In genomic region chr7:151864561-151864960, GRCh38 we compare ENCODE assay signal across 22 cellular contexts.
"Had no signal": no experiment of that assay in that cellular context is flagged by ENCODE, and none has a peak within 500 bp of the region (broad histone marks: within the 10 kb centered on the region; RNA-seq: fewer than 3 reads in every experiment).

No MANE protein-coding gene starts in this region.

- H3K4me3 ChIP-seq: cardiac muscle cell, heart right ventricle, ovary, prostate gland, stomach, suprapubic skin, tibial nerve, vagina had no signal

- H3K4me1 Mint-ChIP-seq: activated CD4-positive, alpha-beta memory T cell treated with anti-CD3 and anti-CD28 coated beads, Interleukin-2, amount 10 ng/mL, durations not matched to agents 7 days and 5 days; activated CD4-positive, alpha-beta T cell treated with anti-CD3 and anti-CD28 coated beads, Interleukin-2, amount 10 ng/mL, durations not matched to agents 24 days and 14 days had no signal

- H3K27ac ChIP-seq: cardiac muscle cell, epithelial cell of prostate, heart right ventricle, neutrophil, ovary, prostate gland, stomach, suprapubic skin, tibial nerve, vagina had no signal

- DNase-seq: activated CD4-positive, alpha-beta memory T cell treated with anti-CD3 and anti-CD28 coated beads, Interleukin-2, amount 10 ng/mL, durations not matched to agents 7 days and 5 days; activated CD4-positive, alpha-beta T cell treated with anti-CD3 and anti-CD28 coated beads, Interleukin-2, amount 10 ng/mL, durations not matched to agents 24 days and 14 days; activated gamma-delta T cell; activated naive CD4-positive, alpha-beta T cell treated with anti-CD3 and anti-CD28 coated beads, Interleukin-2, amount 50 U/mL, for 16 hours; activated naive CD8-positive, alpha-beta T cell treated with anti-CD3 and anti-CD28 coated beads, Interleukin-2, amount 50 U/mL, for 24 hours; activated T-cell treated with anti-CD3 and anti-CD28 coated beads, Interleukin-2, amount 50 U/mL, for 72 hours; heart right ventricle; islet precursor cell; left colon; mammary epithelial cell; stimulated activated CD4-positive, alpha-beta T cell treated with anti-CD3 and anti-CD28 coated beads, Interleukin-4, amount 100 ng/mL, for 24 hours; stomach had no signal

- H3K27ac Mint-ChIP-seq: activated CD4-positive, alpha-beta memory T cell treated with anti-CD3 and anti-CD28 coated beads, Interleukin-2, amount 10 ng/mL, durations not matched to agents 7 days and 5 days; activated CD4-positive, alpha-beta T cell treated with anti-CD3 and anti-CD28 coated beads, Interleukin-2, amount 10 ng/mL, durations not matched to agents 24 days and 14 days; activated naive CD8-positive, alpha-beta T cell treated with anti-CD3 and anti-CD28 coated beads, Interleukin-2, amount 50 U/mL, for 24 hours; activated T-cell treated with anti-CD3 and anti-CD28 coated beads, Interleukin-2, amount 50 U/mL, for 72 hours; nephron had no signal

- H3K4me3 Mint-ChIP-seq: activated CD4-positive, alpha-beta memory T cell treated with anti-CD3 and anti-CD28 coated beads, Interleukin-2, amount 10 ng/mL, durations not matched to agents 7 days and 5 days; activated CD4-positive, alpha-beta T cell treated with anti-CD3 and anti-CD28 coated beads, Interleukin-2, amount 10 ng/mL, durations not matched to agents 24 days and 14 days; activated naive CD8-positive, alpha-beta T cell treated with anti-CD3 and anti-CD28 coated beads, Interleukin-2, amount 50 U/mL, for 24 hours; activated T-cell treated with anti-CD3 and anti-CD28 coated beads, Interleukin-2, amount 50 U/mL, for 72 hours; nephron had no signal

- H3K9me3 Mint-ChIP-seq: activated CD4-positive, alpha-beta memory T cell treated with anti-CD3 and anti-CD28 coated beads, Interleukin-2, amount 10 ng/mL, durations not matched to agents 7 days and 5 days; activated CD4-positive, alpha-beta T cell treated with anti-CD3 and anti-CD28 coated beads, Interleukin-2, amount 10 ng/mL, durations not matched to agents 24 days and 14 days; activated naive CD8-positive, alpha-beta T cell treated with anti-CD3 and anti-CD28 coated beads, Interleukin-2, amount 50 U/mL, for 24 hours; activated T-cell treated with anti-CD3 and anti-CD28 coated beads, Interleukin-2, amount 50 U/mL, for 72 hours; nephron had no signal

- H3K9me3 ChIP-seq: heart right ventricle, neutrophil, ovary, prostate gland, stomach, suprapubic skin, tibial nerve, vagina had no signal

- H3K27me3 Mint-ChIP-seq: activated CD4-positive, alpha-beta memory T cell treated with anti-CD3 and anti-CD28 coated beads, Interleukin-2, amount 10 ng/mL, durations not matched to agents 7 days and 5 days; activated CD4-positive, alpha-beta T cell treated with anti-CD3 and anti-CD28 coated beads, Interleukin-2, amount 10 ng/mL, durations not matched to agents 24 days and 14 days; activated naive CD8-positive, alpha-beta T cell treated with anti-CD3 and anti-CD28 coated beads, Interleukin-2, amount 50 U/mL, for 24 hours had no signal

- H3K27me3 ChIP-seq: cardiac muscle cell, heart right ventricle, neutrophil, ovary, stomach, suprapubic skin, tibial nerve, vagina had no signal

- ATAC-seq: activated CD4-positive, CD25-positive, alpha-beta regulatory T cell treated with anti-CD3 and anti-CD28 coated beads, Interleukin-2, amount 50 U/mL, for 24 hours; activated naive CD8-positive, alpha-beta T cell treated with anti-CD3 and anti-CD28 coated beads, Interleukin-2, amount 50 U/mL, for 24 hours; activated T-cell treated with anti-CD3 and anti-CD28 coated beads, Interleukin-2, amount 50 U/mL, for 72 hours had no signal

- H3K36me3 ChIP-seq: cardiac muscle cell, neutrophil, ovary, prostate gland, vagina had no signal
